In genomic region chr5:133809801-133810200, GRCh38 we compare ENCODE assay signal across 4 cellular contexts.
"Had no signal": no experiment of that assay in that cellular context is flagged by ENCODE, and none has a peak within 500 bp of the region (broad histone marks: within the 10 kb centered on the region; RNA-seq: fewer than 3 reads in every experiment).

No MANE protein-coding gene starts in this region.

- ATAC-seq: GM23338 had no signal

- H3K4me3 ChIP-seq: GM23338 had no signal

- H3K4me3 Mint-ChIP-seq: GM23338, H9 had no signal

- H3K27ac Mint-ChIP-seq: GM23338, H9 had no signal

- DNase-seq: H9, HCEC 1CT, IMR-90 had no signal
